ENCODE assay signal across 10 cellular contexts in the genomic region with DNA sequence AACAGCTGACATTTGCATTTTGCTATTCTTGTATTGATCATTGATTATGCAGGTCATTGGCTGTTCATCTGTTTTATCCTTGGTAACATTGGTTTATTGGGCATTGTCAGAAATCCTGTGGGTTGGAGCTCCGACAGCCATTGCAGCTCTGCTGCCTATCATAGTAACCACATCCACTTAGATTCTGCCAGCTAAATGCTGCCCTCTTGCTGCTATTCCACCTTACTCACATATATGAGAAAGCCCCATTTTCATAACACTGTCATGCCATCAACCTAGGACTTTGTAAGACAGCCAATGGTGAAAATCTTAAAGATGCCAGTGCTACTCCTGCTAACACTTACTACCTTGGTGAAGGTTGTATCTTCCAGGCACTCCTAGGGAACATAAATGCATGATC.
DNase-seq lines count a peak whose midpoint lies in the region; ATAC-seq and TF ChIP-seq lines count a peak whose summit lies in the region.
"Had no signal": no experiment of that assay in that cellular context is flagged by ENCODE, and none has a peak within 500 bp of the region (broad histone marks: within the 10 kb centered on the region; RNA-seq: fewer than 3 reads in every experiment).

No MANE protein-coding gene starts in this region.

- H3K27me3 ChIP-seq in BE2C = no peaks in the 10 kb centered on the region; the same call in 1 of the 2 replicates

- no peaks in the 10 kb centered on the region for H3K4me1 ChIP-seq in BE2C

- H3K9me3 ChIP-seq in BE2C = no peaks in the 10 kb centered on the region

- no peak for DNase-seq in BE2C
- DNase-seq in RKO (ENCODE audit: low spot score) = peak; percentile 41
- DNase-seq in iris pigment epithelial cell (ENCODE audit: low read depth) = peak; percentile 12
- no peak for DNase-seq in NCI-H2227 (lab: John Stamatoyannopoulos, UW; ENCODE audit: unreplicated experiment)
- DNase-seq: activated B cell treated with CpG ODN at 0.5 μM for 24 hours had no signal

- H3K36me3 ChIP-seq in BE2C = no peaks in the 10 kb centered on the region

- ATAC-seq in GM18907 (IDR thresholded peaks at IDR 0.05; ENCODE audit: unreplicated experiment) (peak; percentile 53), HG02642 (IDR thresholded peaks at IDR 0.05; ENCODE audit: poor library complexity, unreplicated experiment) (no peak), HG03442 (IDR thresholded peaks at IDR 0.05; ENCODE audit: unreplicated experiment) (no peak), HG02623 (IDR thresholded peaks at IDR 0.05; ENCODE audit: unreplicated experiment) (no peak)

- TF ChIP-seq CTCF in BE2C (IDR thresholded peaks at IDR 0.05; ENCODE audit: low read depth, low read length) = peak; percentile 44

- no peak overlapping the region for H3K4me3 ChIP-seq in BE2C (ENCODE audit: low read depth, low read length)
- H3K4me3 ChIP-seq: skin epidermis had no signal

Comparison
In these comparisons a context has a peak if more than half of its experiments do, and no peak if none do; other contexts are left out.
1. DNase-seq: peak in RKO (single experiment) and iris pigment epithelial cell (single experiment); none in BE2C (single experiment) and NCI-H2227 (single experiment).